8 cellular contexts compared by ENCODE assay signal in the genomic region with DNA sequence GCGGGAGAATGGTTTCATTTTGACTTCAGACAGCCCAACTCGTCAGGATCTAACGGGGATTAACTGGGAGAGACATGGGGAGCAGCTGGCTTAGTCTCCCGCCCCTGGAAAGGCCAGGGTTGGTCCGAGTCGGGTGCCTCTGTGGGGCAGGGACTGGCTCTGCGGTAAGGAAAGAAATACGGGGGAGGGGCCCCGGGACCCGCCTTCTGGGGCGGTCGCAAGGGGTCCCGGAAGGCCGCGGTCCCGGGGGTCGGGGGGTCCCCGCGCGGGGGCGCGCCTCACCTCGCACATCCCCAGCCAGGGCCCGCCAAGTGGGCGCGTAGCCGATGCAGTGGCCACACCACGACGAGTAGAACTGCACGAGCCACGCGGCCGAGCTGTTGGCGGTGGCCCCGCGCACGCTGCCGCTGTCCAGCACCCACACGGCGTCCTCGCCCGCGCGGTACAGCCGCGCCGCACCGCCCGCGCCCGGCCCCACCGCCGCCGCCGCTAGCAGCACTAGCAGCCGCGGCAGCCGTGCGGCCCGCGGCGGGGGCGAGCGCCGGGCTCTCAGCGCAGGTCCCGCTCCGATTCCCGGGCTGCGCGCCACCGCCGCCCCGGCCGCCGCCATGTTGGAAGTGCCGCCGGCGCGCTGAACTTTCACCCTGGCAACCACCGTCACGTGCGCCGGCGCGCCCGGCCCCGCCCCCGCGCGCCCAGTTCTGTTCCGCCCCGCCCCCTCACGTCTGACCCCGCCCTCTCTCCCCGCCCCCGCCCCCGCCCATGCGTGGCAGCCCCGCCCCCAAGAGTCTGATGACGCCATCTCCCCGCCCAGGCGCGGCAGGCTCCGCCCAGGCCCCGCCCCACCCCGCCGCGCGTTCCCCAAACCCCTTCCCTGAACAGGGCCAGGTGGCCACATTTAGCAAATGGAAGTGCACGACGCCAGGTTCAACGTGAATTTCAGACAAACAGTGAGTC. TPM values are rescaled to one million over a fixed set of nuclear protein-coding genes. Genes with fewer than 3 reads are reported as not detected.
DNase-seq lines count a peak whose midpoint lies in the region; ATAC-seq and TF ChIP-seq lines count a peak whose summit lies in the region.

TSS of gene QSOX2 (minus strand) at position 619 of the 957 bp plus-strand sequence. CDS start at position 610, 9 bp downstream.

- peaks cover 30% of the 10 kb centered on the region for H3K79me2 ChIP-seq in OCI-LY1 (ENCODE audit: insufficient read depth, low read length)

- TF ChIP-seq CTCF in AG09309 (IDR thresholded peaks at IDR 0.05; ENCODE audit: control insufficient read depth, insufficient read depth, low read depth, low read length, missing control alignments) (no peak), OCI-LY1 (IDR thresholded peaks at IDR 0.05; ENCODE audit: low read length) (no peak)

- ATAC-seq in GM19035 (IDR thresholded peaks at IDR 0.05; ENCODE audit: unreplicated experiment) = peak; percentile 59

- H2AFZ ChIP-seq in OCI-LY1 (ENCODE audit: low read length) = no peak within 1 kb of the TSS

- H3K4me2 ChIP-seq in OCI-LY1 (ENCODE audit: low read length) = peak within 1 kb of the TSS; percentile 84

- no peak for DNase-seq in AG09309 (ENCODE audit: low read depth)
- DNase-seq in HT-29 (ENCODE audit: low spot score) = peak; percentile 59
- DNase-seq in activated T-cell treated with anti-CD3 and anti-CD28 coated beads for 1 hour (ENCODE audit: low read depth) = peak; percentile 86
- DNase-seq in epidermal melanocyte (ENCODE audit: insufficient read length, low spot score) = peak; percentile 81
- peak; percentile 71 to 81 for DNase-seq in stimulated activated CD8-positive, alpha-beta memory T cell treated with anti-CD3 and anti-CD28 coated beads, Interleukin-2, amount 100 ng/mL, for 1 hour (ENCODE audit: low read depth in 2 of 2)

- H3K4me3 ChIP-seq in AG09309 (ENCODE audit: control insufficient read depth, low read depth, low read length) (peak within 1 kb of the TSS; percentile 55), OCI-LY1 (ENCODE audit: low read depth, low read length, poor library complexity, severe bottlenecking) (peak within 1 kb of the TSS; percentile 78), mononuclear cell (ENCODE audit: low read length) (peak within 1 kb of the TSS; percentile 63)

- H3K27ac ChIP-seq in OCI-LY1 (ENCODE audit: low read depth, low read length, poor library complexity, severe bottlenecking) = peak within 1 kb of the TSS; percentile 89

- H3K9ac ChIP-seq in OCI-LY1 (ENCODE audit: low read length) = peak within 1 kb of the TSS; percentile 74

- H3K9me3 ChIP-seq in OCI-LY1 (ENCODE audit: low read length) (no peaks in the 10 kb centered on the region), mononuclear cell (ENCODE audit: low read depth, low read length) (no peaks in the 10 kb centered on the region)

- no peaks in the 10 kb centered on the region for H4K20me1 ChIP-seq in OCI-LY1 (ENCODE audit: insufficient read depth, low read length)

- H3K27me3 ChIP-seq in OCI-LY1 (ENCODE audit: insufficient read depth, low read length) (peaks cover 8% of the 10 kb centered on the region), mononuclear cell (ENCODE audit: insufficient read depth, low read length) (no peaks in the 10 kb centered on the region)

- H3F3A ChIP-seq in OCI-LY1 (ENCODE audit: insufficient read depth, low read length) = peaks cover 9% of the 10 kb centered on the region; the same call in 1 of the 2 replicates

- peaks cover 24% of the 10 kb centered on the region for H3K36me3 ChIP-seq in OCI-LY1 (ENCODE audit: insufficient read depth, low read length)

- no peaks in the 10 kb centered on the region for H3K9me2 ChIP-seq in OCI-LY1 (ENCODE audit: low read depth, low read length)

- peaks cover 50% of the 10 kb centered on the region for H3K4me1 ChIP-seq in OCI-LY1 (ENCODE audit: insufficient read depth, low read length, severe bottlenecking)
- H3K4me1 ChIP-seq in mononuclear cell (ENCODE audit: insufficient read depth, low read length) = peaks cover 52% of the 10 kb centered on the region

RNA-seq across cellular contexts. Expression of gene QSOX2, which starts in this region (rescaled TPM):
- 31.7 and 34.5 TPM in 2 replicates for total RNA-seq in HT-29 (2014; rRNA removed; shearing (Covaris generic))
- total RNA-seq in mononuclear cell = 8.1 TPM
